Comparison of ENCODE assay signal across 8 cellular contexts in genomic region chr7:40015790-40016296, GRCh38.
DNase-seq lines count a peak whose midpoint lies in the region; ATAC-seq, FAIRE-seq and TF ChIP-seq lines count a peak whose summit lies in the region.

No MANE protein-coding gene starts in this region.

- intact Hi-C loops in vagina (cut with DNase I): no loop called here

- H3K4me3 ChIP-seq in liver (ENCODE audit: low read depth in 1 of 3, low read length in 3 of 3) (no peak overlapping the region), vagina (no peak overlapping the region)

- 14% methylated on average over 4 of the region's 4 CpGs for WGBS in liver

- no peaks in the 10 kb centered on the region for H3K27me3 Mint-ChIP-seq in activated naive CD4-positive, alpha-beta T cell treated with anti-CD3 and anti-CD28 coated beads, Interleukin-2, amount 50 U/mL, for 24 hours
- no peaks in the 10 kb centered on the region for H3K27me3 Mint-ChIP-seq in activated T-helper 17 cell treated with anti-CD3 and anti-CD28 coated beads, Interleukin-2, amount 50 U/mL, for 72 hours

- peaks cover 1 to 29% (median 22%) of the 10 kb centered on the region in 4 donors for H3K4me1 ChIP-seq in liver (ENCODE audit: control insufficient read depth in 4 of 4, insufficient read depth in 4 of 4, low read length in 3 of 4)
- peaks cover 11% of the 10 kb centered on the region for H3K4me1 ChIP-seq in vagina

- no peak for TF ChIP-seq CTCF in liver (IDR thresholded peaks at IDR 0.05; ENCODE audit: low read depth, low read length, missing input control)
- no peak for TF ChIP-seq CTCF in vagina (IDR thresholded peaks at IDR 0.05)

- TF ChIP-seq POLR2A in H54 (IDR thresholded peaks at IDR 0.05; ENCODE audit: low read depth, low read length) (no peak), vagina (IDR thresholded peaks at IDR 0.05) (no peak)

- H3K27ac ChIP-seq in liver (ENCODE audit: low read depth in 1 of 2, low read length in 2 of 2): no peak overlapping the region
- no peak overlapping the region for H3K27ac ChIP-seq in vagina

- peaks cover 2 to 7% (median 4%) of the 10 kb centered on the region in 4 donors for H3K36me3 ChIP-seq in liver (ENCODE audit: control insufficient read depth in 4 of 4, insufficient read depth in 3 of 4, low read depth in 1 of 4, low read length in 3 of 4)
- peaks cover 0 to 24% of the 10 kb centered on the region in 2 donors for H3K36me3 ChIP-seq in vagina

- peak; percentile 96 for ATAC-seq in activated T-helper 17 cell treated with anti-CD3 and anti-CD28 coated beads, Interleukin-2, amount 50 U/mL, for 72 hours (replicated peaks)

- H3K9me3 ChIP-seq in liver (ENCODE audit: control insufficient read depth in 4 of 4, low read length in 3 of 4) (no peaks in the 10 kb centered on the region), vagina (no peaks in the 10 kb centered on the region)

- H3K27me3 ChIP-seq in liver (ENCODE audit: control insufficient read depth in 4 of 4, insufficient read depth in 4 of 4, low read length in 3 of 4) (no peaks in the 10 kb centered on the region), vagina (no peaks in the 10 kb centered on the region)

- no peak overlapping the region for H3K4me3 Mint-ChIP-seq in activated naive CD4-positive, alpha-beta T cell treated with anti-CD3 and anti-CD28 coated beads, Interleukin-2, amount 50 U/mL, for 24 hours
- peak overlapping the region; percentile 25 for H3K4me3 Mint-ChIP-seq in activated T-helper 17 cell treated with anti-CD3 and anti-CD28 coated beads, Interleukin-2, amount 50 U/mL, for 72 hours

- peaks cover 22% of the 10 kb centered on the region for H3K36me3 Mint-ChIP-seq in activated naive CD4-positive, alpha-beta T cell treated with anti-CD3 and anti-CD28 coated beads, Interleukin-2, amount 50 U/mL, for 24 hours
- peaks cover 51% of the 10 kb centered on the region for H3K36me3 Mint-ChIP-seq in activated T-helper 17 cell treated with anti-CD3 and anti-CD28 coated beads, Interleukin-2, amount 50 U/mL, for 72 hours (ENCODE audit: low read depth)

- H3K4me1 Mint-ChIP-seq in activated naive CD4-positive, alpha-beta T cell treated with anti-CD3 and anti-CD28 coated beads, Interleukin-2, amount 50 U/mL, for 24 hours: peaks cover 34% of the 10 kb centered on the region
- peaks cover 23% of the 10 kb centered on the region for H3K4me1 Mint-ChIP-seq in activated T-helper 17 cell treated with anti-CD3 and anti-CD28 coated beads, Interleukin-2, amount 50 U/mL, for 72 hours

- H3K9me3 Mint-ChIP-seq in activated naive CD4-positive, alpha-beta T cell treated with anti-CD3 and anti-CD28 coated beads, Interleukin-2, amount 50 U/mL, for 24 hours: no peaks in the 10 kb centered on the region
- H3K9me3 Mint-ChIP-seq in activated T-helper 17 cell treated with anti-CD3 and anti-CD28 coated beads, Interleukin-2, amount 50 U/mL, for 72 hours: no peaks in the 10 kb centered on the region

- no peak for DNase-seq in activated naive CD4-positive, alpha-beta T cell treated with Interleukin-2 at 50 U/mL for 16 hours
- DNase-seq in H54 (ENCODE audit: insufficient read length, low spot score) (no peak), LHCN-M2 (ENCODE audit: low read depth) (peak; percentile 31), vagina (ENCODE audit: extremely low spot score in 2 of 2) (no peak), SK-N-DZ (ENCODE audit: low spot score) (no peak)

- H3K27ac Mint-ChIP-seq in activated naive CD4-positive, alpha-beta T cell treated with anti-CD3 and anti-CD28 coated beads, Interleukin-2, amount 50 U/mL, for 24 hours: peak overlapping the region; percentile 59
- peak overlapping the region; percentile 15 for H3K27ac Mint-ChIP-seq in activated T-helper 17 cell treated with anti-CD3 and anti-CD28 coated beads, Interleukin-2, amount 50 U/mL, for 72 hours

- TF ChIP-seq RAD21 in liver (IDR thresholded peaks at IDR 0.05): no peak

- FAIRE-seq in H54 (lab: Jason Lieb, UNC): peak; percentile 93

- H3K9ac ChIP-seq in liver (ENCODE audit: low read depth in 1 of 2, low read length in 2 of 2): no peak overlapping the region

TF ChIP-seq in liver, 16 proteins besides CTCF, POLR2A, EP300 and RAD21:
- TF ChIP-seq, protein P1, sequence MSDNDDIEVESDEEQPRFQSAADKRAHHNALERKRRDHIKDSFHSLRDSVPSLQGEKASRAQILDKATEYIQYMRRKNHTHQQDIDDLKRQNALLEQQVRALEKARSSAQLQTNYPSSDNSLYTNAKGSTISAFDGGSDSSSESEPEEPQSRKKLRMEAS (IDR thresholded peaks at IDR 0.05): no peak
- TF ChIP-seq JUND (IDR thresholded peaks at IDR 0.05): no peak
- no peak for TF ChIP-seq FOXA2 (IDR thresholded peaks at IDR 0.05)
- peak in 1 of 2 donors; percentile 12 for TF ChIP-seq RXRA (IDR thresholded peaks at IDR 0.05)
- TF ChIP-seq YY1 (IDR thresholded peaks at IDR 0.05): peak; percentile 36
- TF ChIP-seq SP1 (IDR thresholded peaks at IDR 0.05): no peak
- no peak for TF ChIP-seq GABPA (IDR thresholded peaks at IDR 0.05 in 1 of 2, conservative IDR thresholded peaks at IDR 0.05 in 1 of 2)
- TF ChIP-seq, protein P2, sequence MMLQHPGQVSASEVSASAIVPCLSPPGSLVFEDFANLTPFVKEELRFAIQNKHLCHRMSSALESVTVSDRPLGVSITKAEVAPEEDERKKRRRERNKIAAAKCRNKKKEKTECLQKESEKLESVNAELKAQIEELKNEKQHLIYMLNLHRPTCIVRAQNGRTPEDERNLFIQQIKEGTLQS (IDR thresholded peaks at IDR 0.05): no peak
- TF ChIP-seq TAF1 (conservative IDR thresholded peaks at IDR 0.05): no peak
- TF ChIP-seq HNF4A (conservative IDR thresholded peaks at IDR 0.05): peak; percentile 16 to 36
